23 cellular contexts compared by ENCODE assay signal in the genomic region with DNA sequence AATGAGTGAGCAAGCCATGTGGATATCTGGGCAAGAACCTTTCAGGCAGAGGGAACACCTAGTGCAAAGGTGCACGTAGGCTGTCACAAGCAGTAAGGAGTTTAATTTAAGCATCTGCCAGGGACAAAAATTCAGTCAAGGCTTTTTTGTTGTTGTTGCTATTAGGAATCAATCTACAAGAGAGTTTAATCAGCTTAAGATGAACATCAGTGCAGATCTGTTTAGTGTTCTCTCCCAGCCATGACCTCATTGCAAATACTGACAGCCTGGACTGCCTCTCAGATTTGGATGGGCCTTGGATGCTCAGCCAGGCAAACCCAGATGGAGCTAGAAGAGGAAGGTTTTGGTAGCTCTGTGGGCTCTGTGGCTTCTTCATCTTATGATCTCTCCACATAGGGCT.
"Had no signal": no experiment of that assay in that cellular context is flagged by ENCODE, and none has a peak within 500 bp of the region (broad histone marks: within the 10 kb centered on the region; RNA-seq: fewer than 3 reads in every experiment).

No MANE protein-coding gene starts in this region.

- H3K36me3 ChIP-seq: cardiac muscle cell, heart left ventricle, right lobe of liver, tibial nerve had no signal

- H3K27me3 ChIP-seq: body of pancreas, cardiac muscle cell, heart left ventricle, right lobe of liver, tibial nerve had no signal

- H3K9me3 ChIP-seq: body of pancreas, heart left ventricle, mucosa of descending colon, right lobe of liver, tibial nerve had no signal

- ATAC-seq: body of pancreas, heart left ventricle, left cardiac atrium, mucosa of descending colon, right lobe of liver had no signal

- DNase-seq: activated CD4-positive, alpha-beta memory T cell treated with anti-CD3 and anti-CD28 coated beads, Interleukin-2, amount 10 ng/mL, durations not matched to agents 7 days and 5 days; activated CD4-positive, alpha-beta T cell treated with anti-CD3 and anti-CD28 coated beads, Interleukin-2, amount 10 ng/mL, durations not matched to agents 24 days and 14 days; activated CD4-positive, CD25-positive, alpha-beta regulatory T cell; activated gamma-delta T cell treated with Interleukin-2 at 50 U/mL for 16 hours; anterior cingulate cortex; body of pancreas; effector CD4-positive, alpha-beta T cell; heart left ventricle; islet precursor cell; left cardiac atrium; mesenchymal stem cell; mucosa of descending colon; posterior cingulate gyrus; right lobe of liver; stimulated activated CD4-positive, alpha-beta T cell treated with anti-CD3 and anti-CD28 coated beads, Interleukin-1b, Interleukin-23, amount 100 ng/mL, for 48 hours had no signal

- H3K4me1 ChIP-seq: body of pancreas had no signal

- H3K4me3 Mint-ChIP-seq: activated CD4-positive, alpha-beta memory T cell treated with anti-CD3 and anti-CD28 coated beads, Interleukin-2, amount 10 ng/mL, durations not matched to agents 7 days and 5 days; activated CD4-positive, alpha-beta T cell treated with anti-CD3 and anti-CD28 coated beads, Interleukin-2, amount 10 ng/mL, durations not matched to agents 24 days and 14 days; activated naive CD4-positive, alpha-beta T cell treated with anti-CD3 and anti-CD28 coated beads, Interleukin-2, amount 50 U/mL, for 24 hours; activated T-helper 1 cell treated with anti-CD3 and anti-CD28 coated beads, Interleukin-12 subunit alpha, Interleukin-12 subunit beta, Interleukin-2, Interleukin-4 antibody, amounts not matched to agents 30 ng/mL and 10 ng/mL and 1 ng/mL, durations not matched to agents 14 hours and 24 hours and 36 hours; dendritic cell treated with granulocyte-macrophage colony-stimulating factor and Interleukin-4, amounts not matched to agents 40 ng/mL and 50 ng/mL, for 4 days; stimulated activated naive CD8-positive, alpha-beta T cell treated with anti-CD3 and anti-CD28 coated beads, Interleukin-15, Interleukin-2, amounts not matched to agents 100 ng/mL and 50 ng/mL, for 24 hours had no signal

- H3K27me3 Mint-ChIP-seq: activated CD4-positive, alpha-beta memory T cell treated with anti-CD3 and anti-CD28 coated beads, Interleukin-2, amount 10 ng/mL, durations not matched to agents 7 days and 5 days; activated CD4-positive, alpha-beta T cell treated with anti-CD3 and anti-CD28 coated beads, Interleukin-2, amount 10 ng/mL, durations not matched to agents 24 days and 14 days; activated naive CD4-positive, alpha-beta T cell treated with anti-CD3 and anti-CD28 coated beads, Interleukin-2, amount 50 U/mL, for 24 hours; stimulated activated naive CD8-positive, alpha-beta T cell treated with anti-CD3 and anti-CD28 coated beads, Interleukin-15, Interleukin-2, amounts not matched to agents 100 ng/mL and 50 ng/mL, for 24 hours had no signal

- H3K27ac Mint-ChIP-seq: activated CD4-positive, alpha-beta memory T cell treated with anti-CD3 and anti-CD28 coated beads, Interleukin-2, amount 10 ng/mL, durations not matched to agents 7 days and 5 days; activated CD4-positive, alpha-beta T cell treated with anti-CD3 and anti-CD28 coated beads, Interleukin-2, amount 10 ng/mL, durations not matched to agents 24 days and 14 days; activated naive CD4-positive, alpha-beta T cell treated with anti-CD3 and anti-CD28 coated beads, Interleukin-2, amount 50 U/mL, for 24 hours; activated T-helper 1 cell treated with anti-CD3 and anti-CD28 coated beads, Interleukin-12 subunit alpha, Interleukin-12 subunit beta, Interleukin-2, Interleukin-4 antibody, amounts not matched to agents 30 ng/mL and 10 ng/mL and 1 ng/mL, durations not matched to agents 14 hours and 24 hours and 36 hours; dendritic cell treated with granulocyte-macrophage colony-stimulating factor and Interleukin-4, amounts not matched to agents 40 ng/mL and 50 ng/mL, for 4 days; stimulated activated naive CD8-positive, alpha-beta T cell treated with anti-CD3 and anti-CD28 coated beads, Interleukin-15, Interleukin-2, amounts not matched to agents 100 ng/mL and 50 ng/mL, for 24 hours had no signal

- H3K36me3 Mint-ChIP-seq: activated naive CD4-positive, alpha-beta T cell treated with anti-CD3 and anti-CD28 coated beads, Interleukin-2, amount 50 U/mL, for 24 hours had no signal

- H3K4me3 ChIP-seq: body of pancreas, cardiac muscle cell, heart left ventricle, mucosa of descending colon, right lobe of liver, skin epidermis, tibial nerve had no signal

- H3K9me3 Mint-ChIP-seq: activated CD4-positive, alpha-beta memory T cell treated with anti-CD3 and anti-CD28 coated beads, Interleukin-2, amount 10 ng/mL, durations not matched to agents 7 days and 5 days; activated CD4-positive, alpha-beta T cell treated with anti-CD3 and anti-CD28 coated beads, Interleukin-2, amount 10 ng/mL, durations not matched to agents 24 days and 14 days; activated naive CD4-positive, alpha-beta T cell treated with anti-CD3 and anti-CD28 coated beads, Interleukin-2, amount 50 U/mL, for 24 hours; activated T-helper 1 cell treated with anti-CD3 and anti-CD28 coated beads, Interleukin-12 subunit alpha, Interleukin-12 subunit beta, Interleukin-2, Interleukin-4 antibody, amounts not matched to agents 30 ng/mL and 10 ng/mL and 1 ng/mL, durations not matched to agents 14 hours and 24 hours and 36 hours; dendritic cell treated with granulocyte-macrophage colony-stimulating factor and Interleukin-4, amounts not matched to agents 40 ng/mL and 50 ng/mL, for 4 days; neural crest cell; stimulated activated naive CD8-positive, alpha-beta T cell treated with anti-CD3 and anti-CD28 coated beads, Interleukin-15, Interleukin-2, amounts not matched to agents 100 ng/mL and 50 ng/mL, for 24 hours had no signal
